ENCODE assay signal across 8 cellular contexts in genomic region chr7:99374121-99375064, GRCh38. TPM values are rescaled to one million over a fixed set of nuclear protein-coding genes. Genes with fewer than 3 reads are reported as not detected.
A peak's percentile ranks its signal among the peaks of the same experiment; 100 is the strongest.
DNase-seq lines count a peak whose midpoint lies in the region; ATAC-seq and TF ChIP-seq lines count a peak whose summit lies in the region.

Gene ARPC1B, plus strand, starts transcription at chr7:99374730. Its CDS starts 10,985 bp downstream, at chr7:99385715.

- H3K4me3 ChIP-seq in fibroblast of the aortic adventitia (ENCODE audit: low read depth, low read length), result peak within 1 kb of the TSS; percentile 74
- peak within 1 kb of the TSS; percentile 95 for H3K4me3 ChIP-seq in neural progenitor cell
- H3K4me3 ChIP-seq in subcutaneous abdominal adipose tissue (ENCODE audit: low read depth in 1 of 5, low read length in 5 of 5), result peak within 1 kb of the TSS in 4 of 5 donors; percentile 65 to 86 (median 78)

- no peak for TF ChIP-seq CTCF in fibroblast of the aortic adventitia (IDR thresholded peaks at IDR 0.05; ENCODE audit: insufficient read depth, low read length)
- no peak for TF ChIP-seq CTCF in neural progenitor cell (IDR thresholded peaks at IDR 0.05)

- H3K4me2 ChIP-seq in neural progenitor cell, result peak within 1 kb of the TSS; percentile 82

- peaks cover 24% of the 10 kb centered on the region for H3F3A ChIP-seq in neural progenitor cell (ENCODE audit: low read depth)

- H3K9ac ChIP-seq in neural progenitor cell, result no peak within 1 kb of the TSS
- peak within 1 kb of the TSS in 4 of 5 donors; percentile 66 to 78 (median 70) for H3K9ac ChIP-seq in subcutaneous abdominal adipose tissue (ENCODE audit: low read length in 5 of 5)

- peaks cover 12% of the 10 kb centered on the region for H3K79me2 ChIP-seq in neural progenitor cell (ENCODE audit: low read depth)

- H3K9me3 ChIP-seq in neural progenitor cell (ENCODE audit: low read depth) (no peaks in the 10 kb centered on the region), subcutaneous abdominal adipose tissue (ENCODE audit: control insufficient read depth in 5 of 5, low read length in 5 of 5) (no peaks in the 10 kb centered on the region)

- H3K27ac ChIP-seq in neural progenitor cell (no peak within 1 kb of the TSS), subcutaneous abdominal adipose tissue (ENCODE audit: low read depth, low read length) (peak within 1 kb of the TSS; percentile 75)

- peak within 1 kb of the TSS; percentile 68 for H3K27ac Mint-ChIP-seq in activated T-helper 17 cell treated with anti-CD3 and anti-CD28 coated beads, Interleukin-2, amount 50 U/mL, for 72 hours
- H3K27ac Mint-ChIP-seq in neural progenitor cell, result no peak within 1 kb of the TSS

- H3K27me3 Mint-ChIP-seq in activated T-helper 17 cell treated with anti-CD3 and anti-CD28 coated beads, Interleukin-2, amount 50 U/mL, for 72 hours, result no peaks in the 10 kb centered on the region
- H3K27me3 Mint-ChIP-seq in neural progenitor cell (ENCODE audit: insufficient read depth, low read depth), result peaks cover 6% of the 10 kb centered on the region

- peak; percentile 7 for DNase-seq in COR-L47 (lab: John Stamatoyannopoulos, UW)
- DNase-seq in RPMI8226, result peak; percentile 94
- DNase-seq in fibroblast of the aortic adventitia (ENCODE audit: low read depth), result peak; percentile 63
- DNase-seq in neural progenitor cell (ENCODE audit: low spot score), result peak; percentile 89

- H3K4me3 Mint-ChIP-seq in activated T-helper 17 cell treated with anti-CD3 and anti-CD28 coated beads, Interleukin-2, amount 50 U/mL, for 72 hours, result peak within 1 kb of the TSS; percentile 86
- peak within 1 kb of the TSS; percentile 87 for H3K4me3 Mint-ChIP-seq in neural progenitor cell

- H3K4me1 ChIP-seq in neural progenitor cell (no peaks in the 10 kb centered on the region), subcutaneous abdominal adipose tissue (ENCODE audit: control insufficient read depth in 5 of 5, insufficient read depth in 5 of 5, low read length in 5 of 5) (peaks cover 7 to 32% (median 26%) of the 10 kb centered on the region in 5 donors)

- H3K36me3 ChIP-seq in neural progenitor cell (no peaks in the 10 kb centered on the region), subcutaneous abdominal adipose tissue (ENCODE audit: control insufficient read depth in 5 of 5, insufficient read depth in 5 of 5, low read length in 5 of 5) (peaks cover 0 to 11% (median 0%) of the 10 kb centered on the region in 5 donors)

- H2AFZ ChIP-seq in neural progenitor cell (replicated peaks), result peak within 1 kb of the TSS; percentile 95

- peaks cover 9% of the 10 kb centered on the region for H3K4me1 Mint-ChIP-seq in activated T-helper 17 cell treated with anti-CD3 and anti-CD28 coated beads, Interleukin-2, amount 50 U/mL, for 72 hours
- H3K4me1 Mint-ChIP-seq in neural progenitor cell, result peaks cover 13% of the 10 kb centered on the region

- H3K36me3 Mint-ChIP-seq in activated T-helper 17 cell treated with anti-CD3 and anti-CD28 coated beads, Interleukin-2, amount 50 U/mL, for 72 hours (ENCODE audit: low read depth), result peaks cover 45% of the 10 kb centered on the region
- peaks cover 4% of the 10 kb centered on the region for H3K36me3 Mint-ChIP-seq in neural progenitor cell

- peak; percentile 59 for ATAC-seq in GM19395 (IDR thresholded peaks at IDR 0.05; ENCODE audit: unreplicated experiment)
- peak; percentile 55 for ATAC-seq in HG03460 (IDR thresholded peaks at IDR 0.05; ENCODE audit: unreplicated experiment)
- ATAC-seq in activated T-helper 17 cell treated with anti-CD3 and anti-CD28 coated beads, Interleukin-2, amount 50 U/mL, for 72 hours (replicated peaks), result peak; percentile 74

- H4K20me1 ChIP-seq in neural progenitor cell (ENCODE audit: low read depth), result peaks cover 4% of the 10 kb centered on the region

- H3K27me3 ChIP-seq in neural progenitor cell (peaks cover 12% of the 10 kb centered on the region), subcutaneous abdominal adipose tissue (ENCODE audit: control insufficient read depth in 5 of 5, insufficient read depth in 4 of 5, low read length in 5 of 5) (no peaks in the 10 kb centered on the region)

- no peaks in the 10 kb centered on the region for H3K9me3 Mint-ChIP-seq in activated T-helper 17 cell treated with anti-CD3 and anti-CD28 coated beads, Interleukin-2, amount 50 U/mL, for 72 hours
- no peaks in the 10 kb centered on the region for H3K9me3 Mint-ChIP-seq in neural progenitor cell

RNA-seq across cellular contexts. Expression of gene ARPC1B, which starts in this region (rescaled TPM):
- total RNA-seq in activated T-helper 17 cell treated with anti-CD3 and anti-CD28 coated beads, Interleukin-2, amount 50 U/mL, for 72 hours, result 100 to 1,000 TPM; 223 to 410 TPM
- total RNA-seq in fibroblast of the aortic adventitia (ENCODE audit: low replicate concordance) (249 and 358 TPM in 2 replicates), neural progenitor cell (ENCODE audit: low replicate concordance) (23.6 and 50.5 TPM in 2 replicates)

Comparison
In these comparisons a context has a peak if more than half of its experiments do, and no peak if none do; other contexts are left out.
1. DNase-seq: peak in every context shown above with its lines; median percentile 94 in RPMI8226; 89 in neural progenitor cell; 63 in fibroblast of the aortic adventitia; 7 in COR-L47.